9 cellular contexts compared by ENCODE assay signal in the genomic region with DNA sequence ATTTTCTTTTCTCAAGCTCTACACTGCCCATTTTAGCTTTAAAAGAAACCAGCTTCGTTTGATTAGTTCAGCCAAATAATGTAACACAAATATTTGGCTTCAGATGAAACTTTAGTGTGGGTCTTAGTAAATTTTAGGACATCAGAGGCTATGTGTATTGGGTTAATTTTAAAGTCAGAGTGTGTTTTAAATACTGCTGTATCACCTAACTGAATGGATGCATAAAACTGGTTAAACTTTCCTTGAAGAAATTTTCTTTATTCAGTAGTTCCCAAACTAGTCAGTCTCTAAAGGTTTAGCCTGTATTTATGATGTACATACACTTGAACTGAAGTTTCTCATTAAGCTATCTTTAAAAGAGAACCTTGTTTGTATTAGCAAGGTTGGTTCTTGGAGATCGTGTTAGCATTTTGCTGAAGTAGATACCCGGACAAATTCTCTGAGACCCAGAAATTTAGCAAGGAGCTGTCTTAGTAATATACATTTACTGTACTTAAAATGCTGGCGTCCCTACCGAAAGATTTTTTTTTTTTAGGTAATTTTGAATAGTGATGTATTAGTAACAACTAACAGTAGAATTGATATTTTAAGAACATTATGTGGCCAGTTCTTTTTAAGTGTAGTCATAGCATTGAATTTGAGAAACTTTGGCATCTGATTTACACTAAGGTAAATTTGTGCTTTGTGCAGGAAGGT. TPM values are rescaled to one million over a fixed set of nuclear protein-coding genes. Genes with fewer than 3 reads are reported as not detected.
DNase-seq lines count a peak whose midpoint lies in the region; ATAC-seq, FAIRE-seq and TF ChIP-seq lines count a peak whose summit lies in the region.
"Had no signal": no experiment of that assay in that cellular context is flagged by ENCODE, and none has a peak within 500 bp of the region (broad histone marks: within the 10 kb centered on the region; RNA-seq: fewer than 3 reads in every experiment).

No MANE protein-coding gene starts in this region.

- no peaks in the 10 kb centered on the region for H3K9me3 ChIP-seq in muscle layer of duodenum (ENCODE audit: control insufficient read depth in 1 of 2, low read length in 2 of 2)

- H3K4me1 ChIP-seq in ACC112 (ENCODE audit: control insufficient read depth, insufficient read depth, low read length, unreplicated experiment), result peaks cover 30% of the 10 kb centered on the region
- H3K4me1 ChIP-seq in muscle layer of duodenum (ENCODE audit: control insufficient read depth in 1 of 2, insufficient read depth in 2 of 2, low read length in 2 of 2), result peaks cover 7 to 17% of the 10 kb centered on the region in 2 donors

- peaks cover 28 to 46% (median 43%) of the 10 kb centered on the region in 3 donors for H3K4me1 Mint-ChIP-seq in IgD-negative memory B cell

- no peak for FAIRE-seq in bronchial epithelial cell (lab: Jason Lieb, UNC)

- peak overlapping the region; percentile 73 to 90 (median 82) for H3K27ac Mint-ChIP-seq in IgD-negative memory B cell

- H3K36me3 ChIP-seq in ACC112 (ENCODE audit: insufficient read depth, low read length) (no peaks in the 10 kb centered on the region), bronchial epithelial cell (ENCODE audit: control insufficient read depth, insufficient read depth, low read length) (no peaks in the 10 kb centered on the region), muscle layer of duodenum (ENCODE audit: control insufficient read depth in 1 of 2, insufficient read depth in 2 of 2, low read length in 2 of 2) (no peaks in the 10 kb centered on the region)

- H3K27me3 ChIP-seq in ACC112 (ENCODE audit: insufficient read depth, low read length) (no peaks in the 10 kb centered on the region), bronchial epithelial cell (ENCODE audit: control insufficient read depth, insufficient read depth, low read length) (no peaks in the 10 kb centered on the region), muscle layer of duodenum (ENCODE audit: low read depth, low read length) (no peaks in the 10 kb centered on the region)

- H3K9me3 Mint-ChIP-seq in IgD-negative memory B cell, result no peaks in the 10 kb centered on the region

- no peaks in the 10 kb centered on the region for H3K36me3 Mint-ChIP-seq in IgD-negative memory B cell

- no peak for TF ChIP-seq CTCF in bronchial epithelial cell (IDR thresholded peaks at IDR 0.05; ENCODE audit: insufficient read depth, low read length, severe bottlenecking)

- H3K27ac ChIP-seq in ACC112 (ENCODE audit: low read depth, low read length) (peak overlapping the region; percentile 85), muscle layer of duodenum (ENCODE audit: low read length) (peak overlapping the region; percentile 95)

- peak overlapping the region; percentile 95 for H3K4me3 ChIP-seq in ACC112 (ENCODE audit: low read depth, low read length)
- peak overlapping the region; percentile 78 for H3K4me3 ChIP-seq in bronchial epithelial cell (ENCODE audit: low read depth, low read length)
- peak overlapping the region; percentile 97 to 100 for H3K4me3 ChIP-seq in muscle layer of duodenum (ENCODE audit: low read depth in 1 of 2, low read length in 2 of 2)

- H2AFZ ChIP-seq in ACC112 (ENCODE audit: low read length, unreplicated experiment), result no peak overlapping the region

- no peak for ATAC-seq in HG02885 (IDR thresholded peaks at IDR 0.05; ENCODE audit: poor library complexity, unreplicated experiment)
- no peak for ATAC-seq in HG02973 (IDR thresholded peaks at IDR 0.05; ENCODE audit: unreplicated experiment)

- intact Hi-C loops in posterior vena cava (cut with DNase I), result no loop called here

- no peaks in the 10 kb centered on the region for H3K27me3 Mint-ChIP-seq in IgD-negative memory B cell

- peak overlapping the region; percentile 93 to 99 (median 97) for H3K4me3 Mint-ChIP-seq in IgD-negative memory B cell

- H3K79me2 ChIP-seq in ACC112 (ENCODE audit: control insufficient read depth, insufficient read depth, low read length, unreplicated experiment), result peaks cover 69% of the 10 kb centered on the region

- peak; percentile 20 for DNase-seq in bronchial epithelial cell (ENCODE audit: low read depth)
- DNase-seq in amygdala (lab: John Stamatoyannopoulos, UW), result no peak
- DNase-seq in posterior vena cava (ENCODE audit: low spot score), result no peak
- DNase-seq: activated CD4-positive, alpha-beta T cell treated with anti-CD3 and anti-CD28 coated beads for 4 hours had no signal

RNA-seq across cellular contexts. Expression of gene DIPK2A, which starts 2.7 kb away (rescaled TPM):
- 22.2 TPM for polyA plus RNA-seq in IgD-negative memory B cell
- total RNA-seq in bronchial epithelial cell, result 19.0 and 35.5 TPM in 2 replicates
- total RNA-seq in posterior vena cava, result 10 to 100 TPM; 20.3 to 20.8 TPM
